ENCODE assay signal across 1 cellular context in the genomic region with DNA sequence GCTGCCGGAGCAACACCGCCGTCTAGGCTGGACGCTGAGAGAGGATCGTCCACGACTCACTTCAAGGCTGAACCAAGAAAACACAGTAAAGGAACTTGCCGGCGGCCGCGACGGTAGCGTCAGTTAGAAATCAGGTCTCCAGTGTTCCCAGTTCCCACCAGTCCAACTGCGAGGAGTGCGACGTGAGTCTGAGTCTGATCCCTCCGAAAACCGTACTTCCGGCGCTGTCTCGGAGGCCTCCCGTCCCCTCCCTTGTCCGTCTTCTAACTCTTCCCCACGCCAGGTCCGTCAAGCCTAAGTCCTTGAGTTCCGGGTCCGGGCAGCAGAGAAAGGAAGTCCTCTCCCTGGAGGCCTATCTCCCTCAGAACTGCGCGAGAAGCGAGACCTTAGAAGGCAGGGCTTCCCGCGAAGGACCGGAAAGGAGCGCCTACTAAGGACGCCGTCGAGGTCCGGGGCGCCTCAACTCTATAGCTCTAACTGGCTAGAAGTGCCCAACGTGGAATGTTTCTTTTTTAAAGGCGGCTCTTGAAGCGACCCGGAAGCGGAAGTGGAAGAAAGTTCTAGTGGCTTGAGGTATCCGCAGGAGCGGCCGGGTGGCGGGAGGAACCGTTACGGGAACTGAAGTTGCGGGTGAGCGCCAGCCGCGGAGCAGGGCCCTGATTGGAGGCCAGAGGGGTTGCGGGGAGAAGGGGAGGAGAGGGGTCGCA.
TF ChIP-seq lines count a peak whose summit lies in the region.

TSS of gene BANF1 (plus strand) at position 563 of the 707 bp plus-strand sequence. CDS start 748 bp downstream, outside the sequence.
TSS of gene EIF1AD (minus strand) at position 217 of the 707 bp plus-strand sequence. CDS start 1,768 bp downstream, outside the sequence.

TF ChIP-seq in K562, 482 proteins besides CTCF, POLR2A, EP300 and RAD21 (continued from another document and continues in another):
- TF ChIP-seq, protein P1, sequence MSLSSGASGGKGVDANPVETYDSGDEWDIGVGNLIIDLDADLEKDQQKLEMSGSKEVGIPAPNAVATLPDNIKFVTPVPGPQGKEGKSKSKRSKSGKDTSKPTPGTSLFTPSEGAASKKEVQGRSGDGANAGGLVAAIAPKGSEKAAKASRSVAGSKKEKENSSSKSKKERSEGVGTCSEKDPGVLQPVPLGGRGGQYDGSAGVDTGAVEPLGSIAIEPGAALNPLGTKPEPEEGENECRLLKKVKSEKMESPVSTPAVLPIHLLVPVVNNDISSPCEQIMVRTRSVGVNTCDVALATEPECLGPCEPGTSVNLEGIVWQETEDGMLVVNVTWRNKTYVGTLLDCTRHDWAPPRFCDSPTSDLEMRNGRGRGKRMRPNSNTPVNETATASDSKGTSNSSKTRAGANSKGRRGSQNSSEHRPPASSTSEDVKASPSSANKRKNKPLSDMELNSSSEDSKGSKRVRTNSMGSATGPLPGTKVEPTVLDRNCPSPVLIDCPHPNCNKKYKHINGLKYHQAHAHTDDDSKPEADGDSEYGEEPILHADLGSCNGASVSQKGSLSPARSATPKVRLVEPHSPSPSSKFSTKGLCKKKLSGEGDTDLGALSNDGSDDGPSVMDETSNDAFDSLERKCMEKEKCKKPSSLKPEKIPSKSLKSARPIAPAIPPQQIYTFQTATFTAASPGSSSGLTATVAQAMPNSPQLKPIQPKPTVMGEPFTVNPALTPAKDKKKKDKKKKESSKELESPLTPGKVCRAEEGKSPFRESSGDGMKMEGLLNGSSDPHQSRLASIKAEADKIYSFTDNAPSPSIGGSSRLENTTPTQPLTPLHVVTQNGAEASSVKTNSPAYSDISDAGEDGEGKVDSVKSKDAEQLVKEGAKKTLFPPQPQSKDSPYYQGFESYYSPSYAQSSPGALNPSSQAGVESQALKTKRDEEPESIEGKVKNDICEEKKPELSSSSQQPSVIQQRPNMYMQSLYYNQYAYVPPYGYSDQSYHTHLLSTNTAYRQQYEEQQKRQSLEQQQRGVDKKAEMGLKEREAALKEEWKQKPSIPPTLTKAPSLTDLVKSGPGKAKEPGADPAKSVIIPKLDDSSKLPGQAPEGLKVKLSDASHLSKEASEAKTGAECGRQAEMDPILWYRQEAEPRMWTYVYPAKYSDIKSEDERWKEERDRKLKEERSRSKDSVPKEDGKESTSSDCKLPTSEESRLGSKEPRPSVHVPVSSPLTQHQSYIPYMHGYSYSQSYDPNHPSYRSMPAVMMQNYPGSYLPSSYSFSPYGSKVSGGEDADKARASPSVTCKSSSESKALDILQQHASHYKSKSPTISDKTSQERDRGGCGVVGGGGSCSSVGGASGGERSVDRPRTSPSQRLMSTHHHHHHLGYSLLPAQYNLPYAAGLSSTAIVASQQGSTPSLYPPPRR (CRISPR knock-in tag; IDR thresholded peaks at IDR 0.05; ENCODE audit: borderline replicate concordance), result no peak
- TF ChIP-seq SMARCC2 (IDR thresholded peaks at IDR 0.05; ENCODE audit: low read depth) (0 out of 2 replicates have a peak, but pooled peaks have one; percentile 13), ZNF282 (CRISPR knock-in tag; IDR thresholded peaks at IDR 0.05) (no peak), ZNF311 (CRISPR knock-in tag; IDR thresholded peaks at IDR 0.05) (no peak; the same call in 1 of the 2 replicates), NFATC3 (IDR thresholded peaks at IDR 0.05) (peak; percentile 88; the same call in 1 of the 2 replicates), ZNF197 (CRISPR knock-in tag; IDR thresholded peaks at IDR 0.05; ENCODE audit: low read depth) (0 out of 2 replicates have a peak, but pooled peaks have one; percentile 53), MAFK (IDR thresholded peaks at IDR 0.05; ENCODE audit: low read length) (peak; percentile 9; the same call in 1 of the 2 replicates), E2F3 (CRISPR knock-in tag; IDR thresholded peaks at IDR 0.05) (no peak), PTBP1 (IDR thresholded peaks at IDR 0.05; ENCODE audit: low read depth, low read length) (no peak), ARNT (IDR thresholded peaks at IDR 0.05) (peak; percentile 78 to 94; a peak in 2 of 4 replicates), BACH1 (tag; IDR thresholded peaks at IDR 0.05) (no peak), ZNF778 (CRISPR knock-in tag; IDR thresholded peaks at IDR 0.05) (no peak), MTF1 (CRISPR knock-in tag; IDR thresholded peaks at IDR 0.05; ENCODE audit: borderline replicate concordance) (no peak), TEAD2 (tag; IDR thresholded peaks at IDR 0.05) (no peak), ZNF134 (CRISPR knock-in tag; conservative IDR thresholded peaks at IDR 0.05) (0 out of 2 replicates have a peak, but pooled peaks have one; percentile 29), TEAD4 (IDR thresholded peaks at IDR 0.05; ENCODE audit: low read length) (peak; percentile 64; the same call in 1 of the 2 replicates), TEAD4 (CRISPR knock-in tag; IDR thresholded peaks at IDR 0.05; ENCODE audit: borderline replicate concordance) (no peak), NCOA1 (IDR thresholded peaks at IDR 0.05; ENCODE audit: low read depth) (peak; percentile 99), NUFIP1 (IDR thresholded peaks at IDR 0.05; ENCODE audit: partially characterized antibody) (no peak), ZC3H4 (CRISPR knock-in tag; IDR thresholded peaks at IDR 0.05; ENCODE audit: borderline replicate concordance) (no peak), SNIP1 (IDR thresholded peaks at IDR 0.05; ENCODE audit: low read depth) (peak; percentile 46; the same call in 1 of the 2 replicates), YY1 (IDR thresholded peaks at IDR 0.05; ENCODE audit: borderline replicate concordance in 1 of 3, control insufficient read depth in 1 of 3, extremely low read depth in 1 of 3, insufficient read depth in 3 of 3, insufficient read length in 1 of 3, insufficient replicate concordance in 2 of 3, low read depth in 1 of 3, low read length in 2 of 3) (peak in 2 of 3 experiments; percentile 75 to 80), CUX1 (CRISPR knock-in tag; IDR thresholded peaks at IDR 0.05) (no peak), SMAD2 (IDR thresholded peaks at IDR 0.05; ENCODE audit: low read depth, low read length) (no peak)
- TF ChIP-seq, protein P2, sequence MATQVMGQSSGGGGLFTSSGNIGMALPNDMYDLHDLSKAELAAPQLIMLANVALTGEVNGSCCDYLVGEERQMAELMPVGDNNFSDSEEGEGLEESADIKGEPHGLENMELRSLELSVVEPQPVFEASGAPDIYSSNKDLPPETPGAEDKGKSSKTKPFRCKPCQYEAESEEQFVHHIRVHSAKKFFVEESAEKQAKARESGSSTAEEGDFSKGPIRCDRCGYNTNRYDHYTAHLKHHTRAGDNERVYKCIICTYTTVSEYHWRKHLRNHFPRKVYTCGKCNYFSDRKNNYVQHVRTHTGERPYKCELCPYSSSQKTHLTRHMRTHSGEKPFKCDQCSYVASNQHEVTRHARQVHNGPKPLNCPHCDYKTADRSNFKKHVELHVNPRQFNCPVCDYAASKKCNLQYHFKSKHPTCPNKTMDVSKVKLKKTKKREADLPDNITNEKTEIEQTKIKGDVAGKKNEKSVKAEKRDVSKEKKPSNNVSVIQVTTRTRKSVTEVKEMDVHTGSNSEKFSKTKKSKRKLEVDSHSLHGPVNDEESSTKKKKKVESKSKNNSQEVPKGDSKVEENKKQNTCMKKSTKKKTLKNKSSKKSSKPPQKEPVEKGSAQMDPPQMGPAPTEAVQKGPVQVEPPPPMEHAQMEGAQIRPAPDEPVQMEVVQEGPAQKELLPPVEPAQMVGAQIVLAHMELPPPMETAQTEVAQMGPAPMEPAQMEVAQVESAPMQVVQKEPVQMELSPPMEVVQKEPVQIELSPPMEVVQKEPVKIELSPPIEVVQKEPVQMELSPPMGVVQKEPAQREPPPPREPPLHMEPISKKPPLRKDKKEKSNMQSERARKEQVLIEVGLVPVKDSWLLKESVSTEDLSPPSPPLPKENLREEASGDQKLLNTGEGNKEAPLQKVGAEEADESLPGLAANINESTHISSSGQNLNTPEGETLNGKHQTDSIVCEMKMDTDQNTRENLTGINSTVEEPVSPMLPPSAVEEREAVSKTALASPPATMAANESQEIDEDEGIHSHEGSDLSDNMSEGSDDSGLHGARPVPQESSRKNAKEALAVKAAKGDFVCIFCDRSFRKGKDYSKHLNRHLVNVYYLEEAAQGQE (CRISPR knock-in tag; IDR thresholded peaks at IDR 0.05; ENCODE audit: low read depth), result peak; percentile 82; the same call in 1 of the 2 replicates
- TF ChIP-seq, protein P3, sequence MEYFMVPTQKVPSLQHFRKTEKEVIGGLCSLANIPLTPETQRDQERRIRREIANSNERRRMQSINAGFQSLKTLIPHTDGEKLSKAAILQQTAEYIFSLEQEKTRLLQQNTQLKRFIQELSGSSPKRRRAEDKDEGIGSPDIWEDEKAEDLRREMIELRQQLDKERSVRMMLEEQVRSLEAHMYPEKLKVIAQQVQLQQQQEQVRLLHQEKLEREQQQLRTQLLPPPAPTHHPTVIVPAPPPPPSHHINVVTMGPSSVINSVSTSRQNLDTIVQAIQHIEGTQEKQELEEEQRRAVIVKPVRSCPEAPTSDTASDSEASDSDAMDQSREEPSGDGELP (CRISPR knock-in tag; IDR thresholded peaks at IDR 0.05; ENCODE audit: borderline replicate concordance), result peak; percentile 89
- TF ChIP-seq, protein P4, sequence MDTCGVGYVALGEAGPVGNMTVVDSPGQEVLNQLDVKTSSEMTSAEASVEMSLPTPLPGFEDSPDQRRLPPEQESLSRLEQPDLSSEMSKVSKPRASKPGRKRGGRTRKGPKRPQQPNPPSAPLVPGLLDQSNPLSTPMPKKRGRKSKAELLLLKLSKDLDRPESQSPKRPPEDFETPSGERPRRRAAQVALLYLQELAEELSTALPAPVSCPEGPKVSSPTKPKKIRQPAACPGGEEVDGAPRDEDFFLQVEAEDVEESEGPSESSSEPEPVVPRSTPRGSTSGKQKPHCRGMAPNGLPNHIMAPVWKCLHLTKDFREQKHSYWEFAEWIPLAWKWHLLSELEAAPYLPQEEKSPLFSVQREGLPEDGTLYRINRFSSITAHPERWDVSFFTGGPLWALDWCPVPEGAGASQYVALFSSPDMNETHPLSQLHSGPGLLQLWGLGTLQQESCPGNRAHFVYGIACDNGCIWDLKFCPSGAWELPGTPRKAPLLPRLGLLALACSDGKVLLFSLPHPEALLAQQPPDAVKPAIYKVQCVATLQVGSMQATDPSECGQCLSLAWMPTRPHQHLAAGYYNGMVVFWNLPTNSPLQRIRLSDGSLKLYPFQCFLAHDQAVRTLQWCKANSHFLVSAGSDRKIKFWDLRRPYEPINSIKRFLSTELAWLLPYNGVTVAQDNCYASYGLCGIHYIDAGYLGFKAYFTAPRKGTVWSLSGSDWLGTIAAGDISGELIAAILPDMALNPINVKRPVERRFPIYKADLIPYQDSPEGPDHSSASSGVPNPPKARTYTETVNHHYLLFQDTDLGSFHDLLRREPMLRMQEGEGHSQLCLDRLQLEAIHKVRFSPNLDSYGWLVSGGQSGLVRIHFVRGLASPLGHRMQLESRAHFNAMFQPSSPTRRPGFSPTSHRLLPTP (IDR thresholded peaks at IDR 0.05; ENCODE audit: borderline replicate concordance, extremely low read depth, insufficient read length), result no peak
- TF ChIP-seq, protein P5, sequence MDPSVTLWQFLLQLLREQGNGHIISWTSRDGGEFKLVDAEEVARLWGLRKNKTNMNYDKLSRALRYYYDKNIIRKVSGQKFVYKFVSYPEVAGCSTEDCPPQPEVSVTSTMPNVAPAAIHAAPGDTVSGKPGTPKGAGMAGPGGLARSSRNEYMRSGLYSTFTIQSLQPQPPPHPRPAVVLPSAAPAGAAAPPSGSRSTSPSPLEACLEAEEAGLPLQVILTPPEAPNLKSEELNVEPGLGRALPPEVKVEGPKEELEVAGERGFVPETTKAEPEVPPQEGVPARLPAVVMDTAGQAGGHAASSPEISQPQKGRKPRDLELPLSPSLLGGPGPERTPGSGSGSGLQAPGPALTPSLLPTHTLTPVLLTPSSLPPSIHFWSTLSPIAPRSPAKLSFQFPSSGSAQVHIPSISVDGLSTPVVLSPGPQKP (CRISPR knock-in tag; IDR thresholded peaks at IDR 0.05), result no peak
- TF ChIP-seq, protein P6, sequence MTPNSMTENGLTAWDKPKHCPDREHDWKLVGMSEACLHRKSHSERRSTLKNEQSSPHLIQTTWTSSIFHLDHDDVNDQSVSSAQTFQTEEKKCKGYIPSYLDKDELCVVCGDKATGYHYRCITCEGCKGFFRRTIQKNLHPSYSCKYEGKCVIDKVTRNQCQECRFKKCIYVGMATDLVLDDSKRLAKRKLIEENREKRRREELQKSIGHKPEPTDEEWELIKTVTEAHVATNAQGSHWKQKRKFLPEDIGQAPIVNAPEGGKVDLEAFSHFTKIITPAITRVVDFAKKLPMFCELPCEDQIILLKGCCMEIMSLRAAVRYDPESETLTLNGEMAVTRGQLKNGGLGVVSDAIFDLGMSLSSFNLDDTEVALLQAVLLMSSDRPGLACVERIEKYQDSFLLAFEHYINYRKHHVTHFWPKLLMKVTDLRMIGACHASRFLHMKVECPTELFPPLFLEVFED (CRISPR knock-in tag; conservative IDR thresholded peaks at IDR 0.05), result no peak; the same call in 1 of the 2 replicates
- TF ChIP-seq, protein P7, sequence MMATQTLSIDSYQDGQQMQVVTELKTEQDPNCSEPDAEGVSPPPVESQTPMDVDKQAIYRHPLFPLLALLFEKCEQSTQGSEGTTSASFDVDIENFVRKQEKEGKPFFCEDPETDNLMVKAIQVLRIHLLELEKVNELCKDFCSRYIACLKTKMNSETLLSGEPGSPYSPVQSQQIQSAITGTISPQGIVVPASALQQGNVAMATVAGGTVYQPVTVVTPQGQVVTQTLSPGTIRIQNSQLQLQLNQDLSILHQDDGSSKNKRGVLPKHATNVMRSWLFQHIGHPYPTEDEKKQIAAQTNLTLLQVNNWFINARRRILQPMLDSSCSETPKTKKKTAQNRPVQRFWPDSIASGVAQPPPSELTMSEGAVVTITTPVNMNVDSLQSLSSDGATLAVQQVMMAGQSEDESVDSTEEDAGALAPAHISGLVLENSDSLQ (IDR thresholded peaks at IDR 0.05), result peak; percentile 86
